ENCODE assay signal across 13 cellular contexts in the genomic region with DNA sequence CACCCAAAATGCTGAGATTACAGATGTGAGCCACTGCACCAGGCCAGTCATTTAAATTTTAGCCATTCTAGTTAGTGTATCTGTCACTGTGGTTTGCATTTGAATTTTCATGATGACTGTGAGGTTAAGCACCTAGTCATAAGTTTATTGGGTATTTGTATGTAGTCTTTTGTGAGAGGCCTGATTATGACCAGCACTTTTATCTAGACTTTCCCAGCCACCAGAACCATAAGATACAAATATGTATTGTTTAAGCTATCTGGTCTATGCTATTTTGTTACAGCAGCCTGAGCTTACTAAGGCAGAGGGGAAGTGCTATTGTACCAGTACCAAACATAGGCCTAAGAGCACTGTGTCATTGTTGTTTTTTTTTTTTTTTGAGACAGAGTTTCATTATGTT. TPM values are rescaled to one million over a fixed set of nuclear protein-coding genes. Genes with fewer than 3 reads are reported as not detected.
DNase-seq lines count a peak whose midpoint lies in the region; ATAC-seq and TF ChIP-seq lines count a peak whose summit lies in the region.
"Had no signal": no experiment of that assay in that cellular context is flagged by ENCODE, and none has a peak within 500 bp of the region (broad histone marks: within the 10 kb centered on the region; RNA-seq: fewer than 3 reads in every experiment).

No MANE protein-coding gene starts in this region.

- H3K4me1 ChIP-seq in SK-N-SH (ENCODE audit: control insufficient read depth in 1 of 2, insufficient read depth in 2 of 2, low read depth in 1 of 2, low read length in 1 of 2): no peaks in the 10 kb centered on the region

- no peak for TF ChIP-seq EP300 in SK-N-SH (IDR thresholded peaks at IDR 0.05; ENCODE audit: borderline replicate concordance in 1 of 2, low read depth in 1 of 2, low read length in 1 of 2)

- TF ChIP-seq CTCF in GM06990 (IDR thresholded peaks at IDR 0.05; ENCODE audit: insufficient read depth, low read length, poor library complexity, severe bottlenecking) (no peak), SK-N-SH (IDR thresholded peaks at IDR 0.05) (no peak)

- DNase-seq in GM06990 (ENCODE audit: extremely low read depth, insufficient read length) (peak; percentile 19), posterior vena cava (ENCODE audit: low spot score) (no peak), NK-92 (lab: John Stamatoyannopoulos, UW; ENCODE audit: unreplicated experiment) (no peak), SK-N-SH (no peak)
- no peak for DNase-seq in activated CD8-positive, alpha-beta memory T cell treated with anti-CD3 and anti-CD28 coated beads, Interleukin-2, amount 50 U/mL, for 4 hours
- DNase-seq: effector CD4-positive, alpha-beta T cell; foreskin melanocyte; immature natural killer cell; MG63; NCI-H2171 treated with DMSO at 0.1 percent for 48 hours had no signal

- H3K4me3 ChIP-seq in GM06990 (replicated peaks; ENCODE audit: low read depth, low read length) (no peak overlapping the region), SK-N-SH (ENCODE audit: low read depth in 2 of 2, low read length in 1 of 2) (no peak overlapping the region)
- H3K4me3 ChIP-seq: MG63 had no signal

- no peaks in the 10 kb centered on the region for H3K79me2 ChIP-seq in SK-N-SH (ENCODE audit: insufficient read depth)

- ATAC-seq in GM18909 (IDR thresholded peaks at IDR 0.05; ENCODE audit: poor library complexity, unreplicated experiment): peak; percentile 74
- peak; percentile 83 for ATAC-seq in HG02623 (IDR thresholded peaks at IDR 0.05; ENCODE audit: unreplicated experiment)
- ATAC-seq in HG03280 (IDR thresholded peaks at IDR 0.05; ENCODE audit: unreplicated experiment): peak; percentile 71

- intact Hi-C loops in posterior vena cava (cut with DNase I): no loop called here

- POLR2A ChIA-PET in SK-N-SH (lab: Yijun Ruan, JAX): no interaction called here

- H3K27me3 ChIP-seq in GM06990 (replicated peaks; ENCODE audit: control insufficient read depth, insufficient read depth, low read length): no peaks in the 10 kb centered on the region
- H3K27me3 ChIP-seq in SK-N-SH (ENCODE audit: insufficient read depth): no peaks in the 10 kb centered on the region
- H3K27me3 ChIP-seq: MG63 had no signal

- H3F3A ChIP-seq in SK-N-SH (replicated peaks; ENCODE audit: insufficient read depth): no peaks in the 10 kb centered on the region

- CTCF ChIA-PET in SK-N-SH (lab: Yijun Ruan, JAX): interaction anchor here (2.2 kb wide), 1 partner anchor 20 kb away, joined by 9 read pairs; a partner anchor contains a TSS

- no peak overlapping the region for H3K4me2 ChIP-seq in SK-N-SH

- H3K27ac ChIP-seq in SK-N-SH (ENCODE audit: low read depth in 2 of 2, low read length in 1 of 2): no peak overlapping the region

- no peaks in the 10 kb centered on the region for H3K9me3 ChIP-seq in SK-N-SH
- H3K9me3 ChIP-seq: MG63 had no signal

- H3K9me2 ChIP-seq in SK-N-SH: no peaks in the 10 kb centered on the region

- TF ChIP-seq RAD21 in SK-N-SH (IDR thresholded peaks at IDR 0.05; ENCODE audit: low read length): no peak

- no peaks in the 10 kb centered on the region for H4K20me1 ChIP-seq in SK-N-SH (ENCODE audit: insufficient read depth)

- H3K36me3 ChIP-seq in GM06990 (ENCODE audit: control insufficient read depth, insufficient read depth, low read length) (no peaks in the 10 kb centered on the region), SK-N-SH (replicated peaks in 1 of 2; ENCODE audit: control insufficient read depth in 1 of 2, insufficient read depth in 2 of 2, low read length in 1 of 2) (no peaks in the 10 kb centered on the region)
- H3K36me3 ChIP-seq: MG63 had no signal

- no peak overlapping the region for H3K9ac ChIP-seq in SK-N-SH

- H2AFZ ChIP-seq in SK-N-SH (ENCODE audit: low read depth): no peak overlapping the region

TF ChIP-seq in SK-N-SH, 30 proteins besides CTCF, POLR2A, EP300 and RAD21:
- no peak for TF ChIP-seq FOXM1 (IDR thresholded peaks at IDR 0.05; ENCODE audit: low read depth)

RNA-seq across cellular contexts. Expression of a gene that starts 19.9 kb away (rescaled TPM):
- total RNA-seq in posterior vena cava: 1 to 10 TPM; 3.1 to 3.5 TPM
- polyA plus RNA-seq in SK-N-SH (2012; rRNA removed): 1.9 and 2.5 TPM in 2 replicates
- polyA plus RNA-seq in SK-N-SH (2012; cell fraction: cytosol; rRNA removed): 1.9 and 2.1 TPM in 2 replicates
- 1.8 and 3.2 TPM in 2 replicates for polyA plus RNA-seq in SK-N-SH (2012; cell fraction: nucleus; rRNA removed)
